ENCODE assay signal across 8 cellular contexts in genomic region chr1:15833842-15834405, GRCh38. TPM values are rescaled to one million over a fixed set of nuclear protein-coding genes. Genes with fewer than 3 reads are reported as not detected.
DNase-seq lines count a peak whose midpoint lies in the region; ATAC-seq and TF ChIP-seq lines count a peak whose summit lies in the region.

No MANE protein-coding gene starts in this region.

- H3K9ac ChIP-seq in BLaER1 (peak overlapping the region; percentile 99), Karpas-422 (ENCODE audit: low read length) (peak overlapping the region; percentile 76)

- ATAC-seq in HG03280 (IDR thresholded peaks at IDR 0.05; ENCODE audit: unreplicated experiment) = no peak

- H3K27me3 ChIP-seq in BLaER1 (no peaks in the 10 kb centered on the region), Karpas-422 (ENCODE audit: low read length) (no peaks in the 10 kb centered on the region), muscle layer of duodenum (ENCODE audit: low read depth, low read length) (no peaks in the 10 kb centered on the region)

- no peaks in the 10 kb centered on the region for H3K36me3 ChIP-seq in BLaER1
- H3K36me3 ChIP-seq in Karpas-422 (ENCODE audit: insufficient read depth, low read length) = no peaks in the 10 kb centered on the region
- peaks cover 0 to 11% of the 10 kb centered on the region in 2 donors for H3K36me3 ChIP-seq in muscle layer of duodenum (ENCODE audit: control insufficient read depth in 1 of 2, insufficient read depth in 2 of 2, low read length in 2 of 2)

- no peaks in the 10 kb centered on the region for H3K79me2 ChIP-seq in Karpas-422 (ENCODE audit: low read length)

- peak overlapping the region; percentile 91 for H3K4me2 ChIP-seq in BLaER1
- peak overlapping the region; percentile 99 for H3K4me2 ChIP-seq in Karpas-422 (ENCODE audit: low read depth, low read length, poor library complexity, severe bottlenecking)

- H2AFZ ChIP-seq in Karpas-422 (ENCODE audit: low read length) = peak overlapping the region; percentile 38

- H3K27ac ChIP-seq in BLaER1 = peak overlapping the region; percentile 99
- peak overlapping the region; percentile 92 for H3K27ac ChIP-seq in Karpas-422 (ENCODE audit: low read length)
- H3K27ac ChIP-seq in muscle layer of duodenum (ENCODE audit: low read length) = peak overlapping the region; percentile 99

- H3K9me2 ChIP-seq in Karpas-422 (replicated peaks; ENCODE audit: insufficient read depth, low read length) = no peaks in the 10 kb centered on the region

- peaks cover 61% of the 10 kb centered on the region for H3K4me1 ChIP-seq in BLaER1
- H3K4me1 ChIP-seq in Karpas-422 (ENCODE audit: low read length) = peaks cover 59% of the 10 kb centered on the region
- peaks cover 0 to 19% of the 10 kb centered on the region in 2 donors for H3K4me1 ChIP-seq in muscle layer of duodenum (ENCODE audit: control insufficient read depth in 1 of 2, insufficient read depth in 2 of 2, low read length in 2 of 2)

- DNase-seq in Karpas-422 (no peak), choroid plexus epithelial cell (ENCODE audit: low read depth) (no peak), SIG-M5 (lab: John Stamatoyannopoulos, UW) (no peak), NCI-H1092 treated with DMSO at 0.1 percent for 48 hours (lab: John Stamatoyannopoulos, UW) (no peak), NCI-H1048 (lab: John Stamatoyannopoulos, UW) (no peak)

- peak overlapping the region; percentile 78 for H3K4me3 ChIP-seq in BLaER1
- peak overlapping the region; percentile 74 for H3K4me3 ChIP-seq in Karpas-422 (ENCODE audit: low read length)
- peak overlapping the region; percentile 77 for H3K4me3 ChIP-seq in choroid plexus epithelial cell (ENCODE audit: low read depth, low read length)
- peak overlapping the region; percentile 87 to 89 for H3K4me3 ChIP-seq in muscle layer of duodenum (ENCODE audit: low read depth in 1 of 2, low read length in 2 of 2)

- H3K9me3 ChIP-seq in BLaER1 (no peaks in the 10 kb centered on the region), Karpas-422 (ENCODE audit: low read length) (no peaks in the 10 kb centered on the region), muscle layer of duodenum (ENCODE audit: control insufficient read depth in 1 of 2, low read length in 2 of 2) (no peaks in the 10 kb centered on the region)

- no peak for TF ChIP-seq CTCF in choroid plexus epithelial cell (conservative IDR thresholded peaks at IDR 0.05; ENCODE audit: low read depth, low read length)

- H4K20me1 ChIP-seq in BLaER1 (no peaks in the 10 kb centered on the region), Karpas-422 (ENCODE audit: insufficient read depth, low read depth, low read length) (no peaks in the 10 kb centered on the region)

RNA-seq across cellular contexts. Expression of gene SPEN, which starts 13.6 kb away (rescaled TPM):
- total RNA-seq in Karpas-422 (2014; rRNA removed; shearing (Covaris generic); ENCODE audit: low replicate concordance) = 17.9 and 26.8 TPM in 2 replicates

RNA-seq across cellular contexts. Expression of gene UQCRHL, which starts 26.5 kb away (rescaled TPM):
- 5.4 and 6.4 TPM in 2 replicates for total RNA-seq in Karpas-422 (2014; rRNA removed; shearing (Covaris generic); ENCODE audit: low replicate concordance)
